ENCODE assay signal across 8 cellular contexts in genomic region chr2:71609958-71610357, GRCh38.
DNase-seq lines count a peak whose midpoint lies in the region; ATAC-seq and TF ChIP-seq lines count a peak whose summit lies in the region.

No MANE protein-coding gene starts in this region.

- H3K9me3 ChIP-seq in sigmoid colon: no peaks in the 10 kb centered on the region
- no peaks in the 10 kb centered on the region for H3K9me3 ChIP-seq in aorta (ENCODE audit: control insufficient read depth, low read length)

- TF ChIP-seq EP300 in sigmoid colon (IDR thresholded peaks at IDR 0.05): no peak

- 70 to 77% methylated on average over 1 of the region's 1 CpG for WGBS in sigmoid colon, 2 donors
- WGBS in aorta, 2 donors: 78 to 79% methylated on average over 1 of the region's 1 CpG

- H3K4me1 ChIP-seq in sigmoid colon: peaks cover 0 to 13% (median 13%) of the 10 kb centered on the region in 4 donors
- no peaks in the 10 kb centered on the region for H3K4me1 ChIP-seq in aorta (ENCODE audit: control insufficient read depth in 1 of 2, insufficient read depth in 2 of 2, low read length in 2 of 2)

- no peaks in the 10 kb centered on the region for H3K27me3 ChIP-seq in sigmoid colon
- H3K27me3 ChIP-seq in aorta (ENCODE audit: control insufficient read depth in 1 of 2, insufficient read depth in 2 of 2, low read length in 1 of 2): no peaks in the 10 kb centered on the region

- ATAC-seq in HG02884 (IDR thresholded peaks at IDR 0.05; ENCODE audit: unreplicated experiment): no peak
- ATAC-seq in HG03457 (IDR thresholded peaks at IDR 0.05; ENCODE audit: unreplicated experiment): no peak
- no peak for ATAC-seq in aorta (ENCODE audit: low FRiP score)

- H3K4me3 ChIP-seq in sigmoid colon (no peak overlapping the region), aorta (ENCODE audit: low read length in 2 of 2) (no peak overlapping the region)

- no peak for TF ChIP-seq POLR2A in sigmoid colon (IDR thresholded peaks at IDR 0.05)

- H3K36me3 ChIP-seq in sigmoid colon (peaks cover 0 to 5% (median 0%) of the 10 kb centered on the region in 4 donors), aorta (ENCODE audit: control insufficient read depth in 1 of 2, insufficient read depth in 2 of 2, low read length in 1 of 2) (no peaks in the 10 kb centered on the region)

- DNase-seq in NCI-H1417 (lab: John Stamatoyannopoulos, UW) (peak in 2 of 3 experiments; percentile 1 to 25), NCI-H1417 treated with DMSO at 0.1 percent for 48 hours (lab: John Stamatoyannopoulos, UW) (no peak), NCI-H146 (lab: John Stamatoyannopoulos, UW) (peak; percentile 26), cerebellum (ENCODE audit: low spot score) (peak; percentile 54), sigmoid colon (peak; percentile 32), aorta (no peak)

- peak in 2 of 4 experiments; percentile 18 to 22 for TF ChIP-seq CTCF in sigmoid colon (IDR thresholded peaks at IDR 0.05)

- intact Hi-C loops in sigmoid colon (cut with DNase I) (loop anchor here (5.0 to 10.0 kb wide), 4 partner anchors 165 to 542 kb away; no protein-coding TSS in a partner anchor), aorta (cut with DNase I) (loop anchor here (1.0 to 10.0 kb wide), 5 partner anchors 187 to 537 kb away; partner anchors contain the start of gene CYP26B1 (in 2 of the 2))

- no peak overlapping the region for H3K27ac ChIP-seq in sigmoid colon
- H3K27ac ChIP-seq in aorta (ENCODE audit: low read depth in 1 of 2, low read length in 2 of 2): no peak overlapping the region

Comparison
In these comparisons a context has a peak if more than half of its experiments do, and no peak if none do; other contexts are left out.
1. DNase-seq: peak in NCI-H1417 (2 of 3), NCI-H146 (single experiment), cerebellum (single experiment) and sigmoid colon (single experiment); none in NCI-H1417 treated with DMSO at 0.1 percent for 48 hours (single experiment) and aorta (0 of 2).